Comparison of ENCODE assay signal across 1 cellular context in the genomic region with DNA sequence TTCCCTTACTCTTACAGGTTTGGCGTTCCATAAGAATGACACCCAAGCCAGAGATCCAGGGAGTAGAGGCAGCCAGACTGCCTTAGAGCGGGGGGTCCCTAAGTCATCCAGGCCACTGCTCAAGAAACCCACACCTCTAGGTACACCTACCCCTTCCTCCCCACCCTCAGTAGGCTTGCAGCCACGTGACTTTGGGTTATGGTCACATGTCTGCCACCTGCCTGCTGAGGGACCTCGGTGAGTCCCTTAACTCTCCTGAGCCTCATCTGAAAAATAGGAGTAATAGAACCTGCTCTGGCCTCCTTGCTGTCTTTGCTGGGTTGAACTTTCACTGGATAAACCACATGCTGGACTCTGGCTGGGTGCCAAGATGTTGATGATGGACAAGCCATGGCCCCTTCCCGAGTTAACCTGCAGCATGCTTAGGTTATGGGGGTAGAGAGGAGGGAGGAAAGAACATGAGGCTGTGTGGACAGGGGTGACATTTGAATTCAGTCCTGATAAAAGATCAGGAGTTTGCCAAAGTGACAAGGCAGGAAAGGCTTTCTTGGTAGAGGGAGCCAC.
TF ChIP-seq lines count a peak whose summit lies in the region.

No MANE protein-coding gene starts in this region.

TF ChIP-seq in K562, 482 proteins besides CTCF, POLR2A, EP300 and RAD21 (continued from another document):
- TF ChIP-seq, protein P1, sequence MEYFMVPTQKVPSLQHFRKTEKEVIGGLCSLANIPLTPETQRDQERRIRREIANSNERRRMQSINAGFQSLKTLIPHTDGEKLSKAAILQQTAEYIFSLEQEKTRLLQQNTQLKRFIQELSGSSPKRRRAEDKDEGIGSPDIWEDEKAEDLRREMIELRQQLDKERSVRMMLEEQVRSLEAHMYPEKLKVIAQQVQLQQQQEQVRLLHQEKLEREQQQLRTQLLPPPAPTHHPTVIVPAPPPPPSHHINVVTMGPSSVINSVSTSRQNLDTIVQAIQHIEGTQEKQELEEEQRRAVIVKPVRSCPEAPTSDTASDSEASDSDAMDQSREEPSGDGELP (CRISPR knock-in tag; IDR thresholded peaks at IDR 0.05; ENCODE audit: borderline replicate concordance) = 0 out of 2 replicates have a peak, but pooled peaks have one; percentile 12
- TF ChIP-seq, protein P2, sequence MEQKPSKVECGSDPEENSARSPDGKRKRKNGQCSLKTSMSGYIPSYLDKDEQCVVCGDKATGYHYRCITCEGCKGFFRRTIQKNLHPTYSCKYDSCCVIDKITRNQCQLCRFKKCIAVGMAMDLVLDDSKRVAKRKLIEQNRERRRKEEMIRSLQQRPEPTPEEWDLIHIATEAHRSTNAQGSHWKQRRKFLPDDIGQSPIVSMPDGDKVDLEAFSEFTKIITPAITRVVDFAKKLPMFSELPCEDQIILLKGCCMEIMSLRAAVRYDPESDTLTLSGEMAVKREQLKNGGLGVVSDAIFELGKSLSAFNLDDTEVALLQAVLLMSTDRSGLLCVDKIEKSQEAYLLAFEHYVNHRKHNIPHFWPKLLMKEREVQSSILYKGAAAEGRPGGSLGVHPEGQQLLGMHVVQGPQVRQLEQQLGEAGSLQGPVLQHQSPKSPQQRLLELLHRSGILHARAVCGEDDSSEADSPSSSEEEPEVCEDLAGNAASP (IDR thresholded peaks at IDR 0.05) = no peak
- 0 out of 2 replicates have a peak, but pooled peaks have one; percentile 44 for TF ChIP-seq MYC (IDR thresholded peaks at IDR 0.05; ENCODE audit: low read depth, low read length)
- TF ChIP-seq MYC (CRISPR knock-in tag; IDR thresholded peaks at IDR 0.05; ENCODE audit: borderline replicate concordance, low read depth) = no peak
- TF ChIP-seq, protein P3, sequence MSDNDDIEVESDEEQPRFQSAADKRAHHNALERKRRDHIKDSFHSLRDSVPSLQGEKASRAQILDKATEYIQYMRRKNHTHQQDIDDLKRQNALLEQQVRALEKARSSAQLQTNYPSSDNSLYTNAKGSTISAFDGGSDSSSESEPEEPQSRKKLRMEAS (CRISPR knock-in tag; IDR thresholded peaks at IDR 0.05) = peak; percentile 59
- TF ChIP-seq, protein P4, sequence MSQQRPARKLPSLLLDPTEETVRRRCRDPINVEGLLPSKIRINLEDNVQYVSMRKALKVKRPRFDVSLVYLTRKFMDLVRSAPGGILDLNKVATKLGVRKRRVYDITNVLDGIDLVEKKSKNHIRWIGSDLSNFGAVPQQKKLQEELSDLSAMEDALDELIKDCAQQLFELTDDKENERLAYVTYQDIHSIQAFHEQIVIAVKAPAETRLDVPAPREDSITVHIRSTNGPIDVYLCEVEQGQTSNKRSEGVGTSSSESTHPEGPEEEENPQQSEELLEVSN (IDR thresholded peaks at IDR 0.05; ENCODE audit: borderline replicate concordance in 1 of 2, extremely low read depth in 1 of 2, insufficient read depth in 1 of 2, insufficient read length in 1 of 2, low read depth in 1 of 2, low read length in 1 of 2, poor library complexity in 1 of 2, severe bottlenecking in 1 of 2) = no peak
